11 cellular contexts compared by ENCODE assay signal in genomic region chr16:86929149-86929871, GRCh38.
DNase-seq lines count a peak whose midpoint lies in the region; ATAC-seq and TF ChIP-seq lines count a peak whose summit lies in the region.
"Had no signal": no experiment of that assay in that cellular context is flagged by ENCODE, and none has a peak within 500 bp of the region (broad histone marks: within the 10 kb centered on the region; RNA-seq: fewer than 3 reads in every experiment).

No MANE protein-coding gene starts in this region.

- H2BK5ac ChIP-seq in mesenchymal stem cell (ENCODE audit: low read depth, low read length, poor library complexity, severe bottlenecking), result peak overlapping the region; percentile 40

- H3K36me3 ChIP-seq in ACC112 (ENCODE audit: insufficient read depth, low read length) (no peaks in the 10 kb centered on the region), RWPE2 (ENCODE audit: low read depth) (no peaks in the 10 kb centered on the region), fibroblast of lung (ENCODE audit: control insufficient read depth, insufficient read depth, low read length) (no peaks in the 10 kb centered on the region), mesenchymal stem cell (ENCODE audit: control insufficient read depth in 1 of 2, insufficient read depth in 2 of 2, low read depth in 1 of 2, low read length in 2 of 2) (no peaks in the 10 kb centered on the region)
- H3K36me3 ChIP-seq: HAP-1 had no signal

- H3K36me3 Mint-ChIP-seq in CD4-positive, alpha-beta T cell (ENCODE audit: low read depth), result no peaks in the 10 kb centered on the region

- TF ChIP-seq CTCF in RWPE2 (IDR thresholded peaks at IDR 0.05; ENCODE audit: poor library complexity, severe bottlenecking) (no peak), fibroblast of lung (conservative IDR thresholded peaks at IDR 0.05 in 1 of 2, IDR thresholded peaks at IDR 0.05 in 1 of 2; ENCODE audit: low read depth in 1 of 2, low read length in 2 of 2) (no peak)
- TF ChIP-seq CTCF in CD4-positive, alpha-beta T cell (IDR thresholded peaks at IDR 0.05), result no peak

- no peak overlapping the region for H3K27ac Mint-ChIP-seq in CD4-positive, alpha-beta T cell

- H3K9ac ChIP-seq in fibroblast of lung (ENCODE audit: insufficient read depth, low read length) (no peak overlapping the region), mesenchymal stem cell (ENCODE audit: low read length) (no peak overlapping the region)

- peak overlapping the region; percentile 17 for H3K4me3 ChIP-seq in ACC112 (ENCODE audit: low read depth, low read length)
- no peak overlapping the region for H3K4me3 ChIP-seq in RWPE2 (ENCODE audit: severe bottlenecking)
- no peak overlapping the region for H3K4me3 ChIP-seq in fibroblast of lung (replicated peaks in 1 of 4; ENCODE audit: control extremely low read depth in 1 of 4, insufficient read depth in 1 of 4, low read depth in 3 of 4, low read length in 4 of 4)
- H3K4me3 ChIP-seq in mesenchymal stem cell (ENCODE audit: insufficient read depth in 1 of 2, low read depth in 1 of 2, low read length in 2 of 2), result peak overlapping the region in 1 of 2 experiments; percentile 19
- H3K4me3 ChIP-seq: HAP-1 had no signal

- H2AFZ ChIP-seq in ACC112 (ENCODE audit: low read length, unreplicated experiment) (peak overlapping the region; percentile 57), fibroblast of lung (ENCODE audit: low read length) (no peak overlapping the region), mesenchymal stem cell (ENCODE audit: low read depth, low read length) (no peak overlapping the region)

- no peaks in the 10 kb centered on the region for H3K27me3 ChIP-seq in ACC112 (ENCODE audit: insufficient read depth, low read length)
- H3K27me3 ChIP-seq in RWPE2 (ENCODE audit: insufficient read depth, poor library complexity, severe bottlenecking), result no peaks in the 10 kb centered on the region
- H3K27me3 ChIP-seq in fibroblast of lung (ENCODE audit: control insufficient read depth, insufficient read depth, low read length), result no peaks in the 10 kb centered on the region
- H3K27me3 ChIP-seq in mesenchymal stem cell (ENCODE audit: control insufficient read depth in 1 of 2, insufficient read depth in 1 of 2, low read length in 2 of 2), result peaks cover 0 to 36% of the 10 kb centered on the region in 2 experiments
- peaks cover 58% of the 10 kb centered on the region for H3K27me3 ChIP-seq in CD4-positive, alpha-beta T cell (ENCODE audit: control insufficient read depth, insufficient read depth, low read length)

- H3K27me3 Mint-ChIP-seq in CD4-positive, alpha-beta T cell, result peaks cover 59% of the 10 kb centered on the region

- H3K79me1 ChIP-seq in mesenchymal stem cell (replicated peaks; ENCODE audit: low read length, poor library complexity, severe bottlenecking), result no peaks in the 10 kb centered on the region

- no peak overlapping the region for H3K14ac ChIP-seq in mesenchymal stem cell (ENCODE audit: low read length in 2 of 2)

- DNase-seq in RWPE2 (ENCODE audit: low spot score) (no peak), fibroblast of lung (ENCODE audit: low read depth in 2 of 2) (peak; percentile 68 to 98), mesenchymal stem cell (peak; percentile 86), SK-N-DZ (ENCODE audit: low spot score) (no peak)
- DNase-seq in CD4-positive, alpha-beta T cell, result no peak
- DNase-seq: GF-D8, NCI-H1092 had no signal

- H3K79me2 ChIP-seq in ACC112 (ENCODE audit: control insufficient read depth, insufficient read depth, low read length, unreplicated experiment), result peaks cover 12% of the 10 kb centered on the region
- H3K79me2 ChIP-seq in fibroblast of lung (ENCODE audit: control insufficient read depth, insufficient read depth, low read length), result no peaks in the 10 kb centered on the region

- H3K4ac ChIP-seq in mesenchymal stem cell (ENCODE audit: low read depth in 1 of 2, low read length in 2 of 2), result no peak overlapping the region

- no peaks in the 10 kb centered on the region for H4K20me1 ChIP-seq in fibroblast of lung (ENCODE audit: control insufficient read depth, extremely low read depth, insufficient read depth, low read length)

- no peak overlapping the region for H3K23ac ChIP-seq in mesenchymal stem cell (ENCODE audit: low read length in 2 of 2)

- peak overlapping the region; percentile 23 to 34 for H3K18ac ChIP-seq in mesenchymal stem cell (ENCODE audit: low read depth in 1 of 2, low read length in 2 of 2)

- H3K27ac ChIP-seq in ACC112 (ENCODE audit: low read depth, low read length), result peak overlapping the region; percentile 93
- peak overlapping the region; percentile 84 for H3K27ac ChIP-seq in RWPE2 (ENCODE audit: poor library complexity, severe bottlenecking)
- H3K27ac ChIP-seq in fibroblast of lung (ENCODE audit: insufficient read depth, low read length), result peak overlapping the region; percentile 30
- peak overlapping the region; percentile 70 for H3K27ac ChIP-seq in mesenchymal stem cell (ENCODE audit: low read length, poor library complexity, severe bottlenecking)
- no peak overlapping the region for H3K27ac ChIP-seq in CD4-positive, alpha-beta T cell (ENCODE audit: low read depth, low read length)

- intact Hi-C loops in CD4-positive, alpha-beta T cell (cut with DNase I, micrococcal nuclease), result no loop called here

- peak overlapping the region; percentile 67 for H4K91ac ChIP-seq in mesenchymal stem cell (ENCODE audit: low read length)

- peak overlapping the region; percentile 17 for H3K4me2 ChIP-seq in fibroblast of lung (ENCODE audit: extremely low read depth, insufficient read depth, low read length)
- no peak overlapping the region for H3K4me2 ChIP-seq in mesenchymal stem cell (ENCODE audit: low read length, poor library complexity, severe bottlenecking)

- WGBS in mesenchymal stem cell, result 54% methylated on average over 32 of the region's 38 CpGs

- H2BK12ac ChIP-seq in mesenchymal stem cell (ENCODE audit: low read length in 2 of 2), result peak overlapping the region in 1 of 2 experiments; percentile 42

- H3K4me1 Mint-ChIP-seq in CD4-positive, alpha-beta T cell (ENCODE audit: low read depth), result no peaks in the 10 kb centered on the region

- H3K9me3 ChIP-seq in RWPE2 (ENCODE audit: severe bottlenecking), result no peaks in the 10 kb centered on the region
- no peaks in the 10 kb centered on the region for H3K9me3 ChIP-seq in fibroblast of lung (ENCODE audit: control insufficient read depth, insufficient read depth, low read depth, low read length)
- no peaks in the 10 kb centered on the region for H3K9me3 ChIP-seq in mesenchymal stem cell (ENCODE audit: control insufficient read depth, low read length)
- H3K9me3 ChIP-seq in CD4-positive, alpha-beta T cell (ENCODE audit: control insufficient read depth, low read length), result no peaks in the 10 kb centered on the region
- H3K9me3 ChIP-seq: HAP-1 had no signal

- no peak overlapping the region for H3K4me3 Mint-ChIP-seq in CD4-positive, alpha-beta T cell

- POLR2A ChIA-PET in CD4-positive, alpha-beta T cell (lab: Charles Lee), result no interaction called here

- CTCF ChIA-PET in CD4-positive, alpha-beta T cell (lab: Charles Lee), result no interaction called here

- no peak overlapping the region for H4K8ac ChIP-seq in mesenchymal stem cell (ENCODE audit: low read length)

- H3K4me1 ChIP-seq in ACC112 (ENCODE audit: control insufficient read depth, insufficient read depth, low read length, unreplicated experiment) (peaks cover 56% of the 10 kb centered on the region), RWPE2 (ENCODE audit: insufficient read depth, poor library complexity, severe bottlenecking) (peaks cover 27% of the 10 kb centered on the region), fibroblast of lung (ENCODE audit: control insufficient read depth, extremely low read depth, insufficient read depth, low read length) (peaks cover 24% of the 10 kb centered on the region), mesenchymal stem cell (ENCODE audit: control insufficient read depth, insufficient read depth, low read depth, low read length) (peaks cover 42% of the 10 kb centered on the region)
- H3K4me1 ChIP-seq: HAP-1 had no signal

- H3K9me3 Mint-ChIP-seq in CD4-positive, alpha-beta T cell, result no peaks in the 10 kb centered on the region

- ATAC-seq in RWPE2 (ENCODE audit: low read depth) (peak; percentile 68), GM18502 (IDR thresholded peaks at IDR 0.05; ENCODE audit: poor library complexity, unreplicated experiment) (no peak), HG02610 (IDR thresholded peaks at IDR 0.05; ENCODE audit: unreplicated experiment) (no peak)
- ATAC-seq in CD4-positive, alpha-beta T cell (ENCODE audit: poor library complexity), result no peak

- H2AK5ac ChIP-seq in mesenchymal stem cell (ENCODE audit: low read length, severe bottlenecking), result peak overlapping the region; percentile 72

- no peak overlapping the region for H2BK120ac ChIP-seq in mesenchymal stem cell (ENCODE audit: low read depth, low read length)

- peak overlapping the region; percentile 88 for H2BK15ac ChIP-seq in mesenchymal stem cell (ENCODE audit: low read depth, poor library complexity, severe bottlenecking)

Comparison
In these comparisons a context has a peak if more than half of its experiments do, and no peak if none do; other contexts are left out.
1. DNase-seq: peak in fibroblast of lung (2 of 2) and mesenchymal stem cell (single experiment); none in RWPE2 (single experiment), CD4-positive, alpha-beta T cell (0 of 10) and SK-N-DZ (single experiment).